16 cellular contexts compared by ENCODE assay signal in genomic region chr14:87175175-87175574, GRCh38.
"Had no signal": no experiment of that assay in that cellular context is flagged by ENCODE, and none has a peak within 500 bp of the region (broad histone marks: within the 10 kb centered on the region; RNA-seq: fewer than 3 reads in every experiment).

No MANE protein-coding gene starts in this region.

- H3K27ac ChIP-seq: hepatocyte, left lung, parathyroid adenoma had no signal

- H3K36me3 ChIP-seq: left lung had no signal

- H3K36me3 Mint-ChIP-seq: activated naive CD8-positive, alpha-beta T cell; memory B cell; naive thymus-derived CD8-positive, alpha-beta T cell had no signal

- H3K4me3 ChIP-seq: dorsolateral prefrontal cortex, hepatocyte, left lung had no signal

- H3K4me1 Mint-ChIP-seq: activated CD4-positive, alpha-beta T cell treated with anti-CD3 and anti-CD28 coated beads, Interleukin-2, amount 10 ng/mL, durations not matched to agents 7 days and 5 days; memory B cell; naive thymus-derived CD8-positive, alpha-beta T cell had no signal

- H3K9me3 ChIP-seq: left lung had no signal

- H3K4me1 ChIP-seq: left lung, parathyroid adenoma had no signal

- H3K27ac Mint-ChIP-seq: activated CD4-positive, alpha-beta T cell treated with anti-CD3 and anti-CD28 coated beads, Interleukin-2, amount 10 ng/mL, durations not matched to agents 7 days and 5 days; activated naive CD8-positive, alpha-beta T cell; activated T-cell treated with anti-CD3 and anti-CD28 coated beads, Interleukin-2, amount 50 U/mL, for 72 hours; endodermal cell; memory B cell; naive thymus-derived CD8-positive, alpha-beta T cell had no signal

- H3K27me3 ChIP-seq: dorsolateral prefrontal cortex, hepatocyte, left lung had no signal

- DNase-seq: activated CD4-positive, alpha-beta T cell treated with anti-CD3 and anti-CD28 coated beads, Interleukin-2, amount 10 ng/mL, durations not matched to agents 7 days and 5 days; activated CD8-positive, alpha-beta memory T cell treated with anti-CD3 and anti-CD28 coated beads, Interleukin-2, amount 50 U/mL, for 48 hours; activated gamma-delta T cell; activated T-cell treated with anti-CD3 and anti-CD28 coated beads, Interleukin-2, amount 50 U/mL, for 72 hours; amniotic stem cell; dorsolateral prefrontal cortex; endodermal cell; kidney; left lung; naive thymus-derived CD8-positive, alpha-beta T cell; stimulated activated CD4-positive, alpha-beta T cell treated with anti-CD3 and anti-CD28 coated beads, Interleukin-12 subunit alpha, Interleukin-12 subunit beta, amount 100 ng/mL, for 4 hours; stimulated activated CD4-positive, alpha-beta T cell treated with anti-CD3 and anti-CD28 coated beads, Interleukin-2, amount 100 ng/mL, for 24 hours had no signal

- H3K27me3 Mint-ChIP-seq: activated CD4-positive, alpha-beta T cell treated with anti-CD3 and anti-CD28 coated beads, Interleukin-2, amount 10 ng/mL, durations not matched to agents 7 days and 5 days; activated naive CD8-positive, alpha-beta T cell; memory B cell; naive thymus-derived CD8-positive, alpha-beta T cell had no signal

- H3K4me3 Mint-ChIP-seq: activated CD4-positive, alpha-beta T cell treated with anti-CD3 and anti-CD28 coated beads, Interleukin-2, amount 10 ng/mL, durations not matched to agents 7 days and 5 days; activated naive CD8-positive, alpha-beta T cell; activated T-cell treated with anti-CD3 and anti-CD28 coated beads, Interleukin-2, amount 50 U/mL, for 72 hours; endodermal cell; memory B cell; naive thymus-derived CD8-positive, alpha-beta T cell had no signal
